ENCODE assay signal across 3 cellular contexts in the genomic region with DNA sequence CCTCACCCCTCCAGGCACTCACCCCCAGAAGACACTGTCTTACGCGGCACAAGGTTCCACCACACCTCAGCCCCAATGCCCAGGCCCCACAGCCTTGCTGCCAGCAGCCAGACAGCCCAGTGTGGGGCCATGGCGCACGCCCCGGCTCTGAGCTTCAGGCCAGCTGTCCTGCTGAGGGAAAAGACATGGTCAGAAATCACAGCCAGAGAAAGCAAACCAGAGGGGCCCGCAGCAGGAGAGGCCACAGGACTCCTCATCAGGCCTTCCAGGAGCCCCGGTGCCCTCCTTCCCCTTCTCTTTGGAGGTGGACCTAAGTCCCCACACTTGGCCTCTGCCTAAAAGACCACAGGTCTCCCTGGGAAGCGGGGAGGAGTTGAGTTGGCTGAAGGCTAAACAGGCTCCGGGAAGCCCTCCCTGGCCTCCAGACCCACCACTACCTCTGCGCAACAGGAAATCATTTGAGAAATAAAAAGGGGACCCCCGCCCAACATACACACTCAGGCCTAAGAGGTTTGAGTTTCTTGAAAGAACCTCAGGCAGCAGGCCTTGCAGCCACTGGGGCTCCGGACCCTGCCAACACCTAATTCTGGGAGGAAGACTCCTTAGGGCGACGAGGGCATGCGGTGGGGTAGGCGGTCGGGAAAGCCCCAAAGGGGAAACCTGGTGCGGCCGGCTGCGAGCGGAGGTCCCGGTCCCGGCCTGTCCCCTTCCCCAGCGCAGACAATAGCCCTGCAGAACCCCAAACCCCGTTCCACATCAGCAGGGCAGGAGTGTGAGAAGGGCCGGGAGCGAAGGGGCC.
TF ChIP-seq lines count a peak whose summit lies in the region.

No MANE protein-coding gene starts in this region.

TF ChIP-seq in Ishikawa, 13 proteins besides CTCF, POLR2A, EP300 and RAD21:
- TF ChIP-seq, protein P1, sequence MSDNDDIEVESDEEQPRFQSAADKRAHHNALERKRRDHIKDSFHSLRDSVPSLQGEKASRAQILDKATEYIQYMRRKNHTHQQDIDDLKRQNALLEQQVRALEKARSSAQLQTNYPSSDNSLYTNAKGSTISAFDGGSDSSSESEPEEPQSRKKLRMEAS (IDR thresholded peaks at IDR 0.05): peak; percentile 11; the same call in 1 of the 2 replicates
- no peak; the same call in 1 of the 2 replicates for TF ChIP-seq ZBTB7A (IDR thresholded peaks at IDR 0.05; ENCODE audit: low read depth)
TF ChIP-seq in Ishikawa: peak in this region for 1.

TF ChIP-seq in GM12878, 131 proteins besides CTCF, POLR2A, EP300 and RAD21 (continues in another document):
- TF ChIP-seq MYB (IDR thresholded peaks at IDR 0.05; ENCODE audit: borderline replicate concordance, low read depth, low read length): no peak
- peak; percentile 77 for TF ChIP-seq RUNX3 (IDR thresholded peaks at IDR 0.05; ENCODE audit: low read length)
- 0 out of 2 replicates have a peak, but pooled peaks have one; percentile 68 for TF ChIP-seq IKZF1 (conservative IDR thresholded peaks at IDR 0.05)
- TF ChIP-seq, protein P2, sequence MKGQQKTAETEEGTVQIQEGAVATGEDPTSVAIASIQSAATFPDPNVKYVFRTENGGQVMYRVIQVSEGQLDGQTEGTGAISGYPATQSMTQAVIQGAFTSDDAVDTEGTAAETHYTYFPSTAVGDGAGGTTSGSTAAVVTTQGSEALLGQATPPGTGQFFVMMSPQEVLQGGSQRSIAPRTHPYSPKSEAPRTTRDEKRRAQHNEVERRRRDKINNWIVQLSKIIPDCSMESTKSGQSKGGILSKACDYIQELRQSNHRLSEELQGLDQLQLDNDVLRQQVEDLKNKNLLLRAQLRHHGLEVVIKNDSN (IDR thresholded peaks at IDR 0.05; ENCODE audit: borderline replicate concordance, extremely low read length, insufficient read depth, low read depth, low read length): no peak
- no peak for TF ChIP-seq HDAC6 (IDR thresholded peaks at IDR 0.05; ENCODE audit: unreplicated experiment)
- TF ChIP-seq, protein P3, sequence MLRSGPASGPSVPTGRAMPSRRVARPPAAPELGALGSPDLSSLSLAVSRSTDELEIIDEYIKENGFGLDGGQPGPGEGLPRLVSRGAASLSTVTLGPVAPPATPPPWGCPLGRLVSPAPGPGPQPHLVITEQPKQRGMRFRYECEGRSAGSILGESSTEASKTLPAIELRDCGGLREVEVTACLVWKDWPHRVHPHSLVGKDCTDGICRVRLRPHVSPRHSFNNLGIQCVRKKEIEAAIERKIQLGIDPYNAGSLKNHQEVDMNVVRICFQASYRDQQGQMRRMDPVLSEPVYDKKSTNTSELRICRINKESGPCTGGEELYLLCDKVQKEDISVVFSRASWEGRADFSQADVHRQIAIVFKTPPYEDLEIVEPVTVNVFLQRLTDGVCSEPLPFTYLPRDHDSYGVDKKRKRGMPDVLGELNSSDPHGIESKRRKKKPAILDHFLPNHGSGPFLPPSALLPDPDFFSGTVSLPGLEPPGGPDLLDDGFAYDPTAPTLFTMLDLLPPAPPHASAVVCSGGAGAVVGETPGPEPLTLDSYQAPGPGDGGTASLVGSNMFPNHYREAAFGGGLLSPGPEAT (IDR thresholded peaks at IDR 0.05; ENCODE audit: low read depth): peak; percentile 51; the same call in 1 of the 2 replicates
- no peak for TF ChIP-seq CBFB (IDR thresholded peaks at IDR 0.05; ENCODE audit: low read depth)
- no peak for TF ChIP-seq ZNF384 (IDR thresholded peaks at IDR 0.05; ENCODE audit: borderline replicate concordance, low read depth, low read length)
- peak; percentile 18; the same call in 1 of the 2 replicates for TF ChIP-seq MTA2 (IDR thresholded peaks at IDR 0.05; ENCODE audit: low read depth)
- TF ChIP-seq, protein P4, sequence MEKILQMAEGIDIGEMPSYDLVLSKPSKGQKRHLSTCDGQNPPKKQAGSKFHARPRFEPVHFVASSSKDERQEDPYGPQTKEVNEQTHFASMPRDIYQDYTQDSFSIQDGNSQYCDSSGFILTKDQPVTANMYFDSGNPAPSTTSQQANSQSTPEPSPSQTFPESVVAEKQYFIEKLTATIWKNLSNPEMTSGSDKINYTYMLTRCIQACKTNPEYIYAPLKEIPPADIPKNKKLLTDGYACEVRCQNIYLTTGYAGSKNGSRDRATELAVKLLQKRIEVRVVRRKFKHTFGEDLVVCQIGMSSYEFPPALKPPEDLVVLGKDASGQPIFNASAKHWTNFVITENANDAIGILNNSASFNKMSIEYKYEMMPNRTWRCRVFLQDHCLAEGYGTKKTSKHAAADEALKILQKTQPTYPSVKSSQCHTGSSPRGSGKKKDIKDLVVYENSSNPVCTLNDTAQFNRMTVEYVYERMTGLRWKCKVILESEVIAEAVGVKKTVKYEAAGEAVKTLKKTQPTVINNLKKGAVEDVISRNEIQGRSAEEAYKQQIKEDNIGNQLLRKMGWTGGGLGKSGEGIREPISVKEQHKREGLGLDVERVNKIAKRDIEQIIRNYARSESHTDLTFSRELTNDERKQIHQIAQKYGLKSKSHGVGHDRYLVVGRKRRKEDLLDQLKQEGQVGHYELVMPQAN (conservative IDR thresholded peaks at IDR 0.05): peak; percentile 53
- TF ChIP-seq YY1 (IDR thresholded peaks at IDR 0.05; ENCODE audit: low read depth, low read length): no peak
- no peak for TF ChIP-seq NR2C1 (IDR thresholded peaks at IDR 0.05)
- no peak for TF ChIP-seq ZSCAN29 (IDR thresholded peaks at IDR 0.05)
- TF ChIP-seq, protein P5, sequence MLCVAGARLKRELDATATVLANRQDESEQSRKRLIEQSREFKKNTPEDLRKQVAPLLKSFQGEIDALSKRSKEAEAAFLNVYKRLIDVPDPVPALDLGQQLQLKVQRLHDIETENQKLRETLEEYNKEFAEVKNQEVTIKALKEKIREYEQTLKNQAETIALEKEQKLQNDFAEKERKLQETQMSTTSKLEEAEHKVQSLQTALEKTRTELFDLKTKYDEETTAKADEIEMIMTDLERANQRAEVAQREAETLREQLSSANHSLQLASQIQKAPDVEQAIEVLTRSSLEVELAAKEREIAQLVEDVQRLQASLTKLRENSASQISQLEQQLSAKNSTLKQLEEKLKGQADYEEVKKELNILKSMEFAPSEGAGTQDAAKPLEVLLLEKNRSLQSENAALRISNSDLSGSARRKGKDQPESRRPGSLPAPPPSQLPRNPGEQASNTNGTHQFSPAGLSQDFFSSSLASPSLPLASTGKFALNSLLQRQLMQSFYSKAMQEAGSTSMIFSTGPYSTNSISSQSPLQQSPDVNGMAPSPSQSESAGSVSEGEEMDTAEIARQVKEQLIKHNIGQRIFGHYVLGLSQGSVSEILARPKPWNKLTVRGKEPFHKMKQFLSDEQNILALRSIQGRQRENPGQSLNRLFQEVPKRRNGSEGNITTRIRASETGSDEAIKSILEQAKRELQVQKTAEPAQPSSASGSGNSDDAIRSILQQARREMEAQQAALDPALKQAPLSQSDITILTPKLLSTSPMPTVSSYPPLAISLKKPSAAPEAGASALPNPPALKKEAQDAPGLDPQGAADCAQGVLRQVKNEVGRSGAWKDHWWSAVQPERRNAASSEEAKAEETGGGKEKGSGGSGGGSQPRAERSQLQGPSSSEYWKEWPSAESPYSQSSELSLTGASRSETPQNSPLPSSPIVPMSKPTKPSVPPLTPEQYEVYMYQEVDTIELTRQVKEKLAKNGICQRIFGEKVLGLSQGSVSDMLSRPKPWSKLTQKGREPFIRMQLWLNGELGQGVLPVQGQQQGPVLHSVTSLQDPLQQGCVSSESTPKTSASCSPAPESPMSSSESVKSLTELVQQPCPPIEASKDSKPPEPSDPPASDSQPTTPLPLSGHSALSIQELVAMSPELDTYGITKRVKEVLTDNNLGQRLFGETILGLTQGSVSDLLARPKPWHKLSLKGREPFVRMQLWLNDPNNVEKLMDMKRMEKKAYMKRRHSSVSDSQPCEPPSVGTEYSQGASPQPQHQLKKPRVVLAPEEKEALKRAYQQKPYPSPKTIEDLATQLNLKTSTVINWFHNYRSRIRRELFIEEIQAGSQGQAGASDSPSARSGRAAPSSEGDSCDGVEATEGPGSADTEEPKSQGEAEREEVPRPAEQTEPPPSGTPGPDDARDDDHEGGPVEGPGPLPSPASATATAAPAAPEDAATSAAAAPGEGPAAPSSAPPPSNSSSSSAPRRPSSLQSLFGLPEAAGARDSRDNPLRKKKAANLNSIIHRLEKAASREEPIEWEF (IDR thresholded peaks at IDR 0.05; ENCODE audit: insufficient replicate concordance, low read depth, low read length): no peak
- peak; percentile 18; the same call in 1 of the 2 replicates for TF ChIP-seq EED (IDR thresholded peaks at IDR 0.05; ENCODE audit: low read depth)
- no peak; the same call in 1 of the 2 replicates for TF ChIP-seq NFIC (IDR thresholded peaks at IDR 0.05; ENCODE audit: low read depth, low read length)

TF ChIP-seq in liver, 16 proteins besides CTCF, POLR2A, EP300 and RAD21:
- TF ChIP-seq YY1 (IDR thresholded peaks at IDR 0.05): no peak
- TF ChIP-seq NR2F2 (IDR thresholded peaks at IDR 0.05): no peak
- TF ChIP-seq JUND (IDR thresholded peaks at IDR 0.05): no peak
- TF ChIP-seq HNF4G (IDR thresholded peaks at IDR 0.05): no peak
- TF ChIP-seq, protein P6, sequence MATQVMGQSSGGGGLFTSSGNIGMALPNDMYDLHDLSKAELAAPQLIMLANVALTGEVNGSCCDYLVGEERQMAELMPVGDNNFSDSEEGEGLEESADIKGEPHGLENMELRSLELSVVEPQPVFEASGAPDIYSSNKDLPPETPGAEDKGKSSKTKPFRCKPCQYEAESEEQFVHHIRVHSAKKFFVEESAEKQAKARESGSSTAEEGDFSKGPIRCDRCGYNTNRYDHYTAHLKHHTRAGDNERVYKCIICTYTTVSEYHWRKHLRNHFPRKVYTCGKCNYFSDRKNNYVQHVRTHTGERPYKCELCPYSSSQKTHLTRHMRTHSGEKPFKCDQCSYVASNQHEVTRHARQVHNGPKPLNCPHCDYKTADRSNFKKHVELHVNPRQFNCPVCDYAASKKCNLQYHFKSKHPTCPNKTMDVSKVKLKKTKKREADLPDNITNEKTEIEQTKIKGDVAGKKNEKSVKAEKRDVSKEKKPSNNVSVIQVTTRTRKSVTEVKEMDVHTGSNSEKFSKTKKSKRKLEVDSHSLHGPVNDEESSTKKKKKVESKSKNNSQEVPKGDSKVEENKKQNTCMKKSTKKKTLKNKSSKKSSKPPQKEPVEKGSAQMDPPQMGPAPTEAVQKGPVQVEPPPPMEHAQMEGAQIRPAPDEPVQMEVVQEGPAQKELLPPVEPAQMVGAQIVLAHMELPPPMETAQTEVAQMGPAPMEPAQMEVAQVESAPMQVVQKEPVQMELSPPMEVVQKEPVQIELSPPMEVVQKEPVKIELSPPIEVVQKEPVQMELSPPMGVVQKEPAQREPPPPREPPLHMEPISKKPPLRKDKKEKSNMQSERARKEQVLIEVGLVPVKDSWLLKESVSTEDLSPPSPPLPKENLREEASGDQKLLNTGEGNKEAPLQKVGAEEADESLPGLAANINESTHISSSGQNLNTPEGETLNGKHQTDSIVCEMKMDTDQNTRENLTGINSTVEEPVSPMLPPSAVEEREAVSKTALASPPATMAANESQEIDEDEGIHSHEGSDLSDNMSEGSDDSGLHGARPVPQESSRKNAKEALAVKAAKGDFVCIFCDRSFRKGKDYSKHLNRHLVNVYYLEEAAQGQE (IDR thresholded peaks at IDR 0.05): no peak
- TF ChIP-seq SP1 (IDR thresholded peaks at IDR 0.05): no peak
- TF ChIP-seq GABPA (IDR thresholded peaks at IDR 0.05 in 1 of 2, conservative IDR thresholded peaks at IDR 0.05 in 1 of 2): no peak
- no peak for TF ChIP-seq HNF4A (conservative IDR thresholded peaks at IDR 0.05)
- TF ChIP-seq, protein P1 (IDR thresholded peaks at IDR 0.05): no peak
- TF ChIP-seq RXRA (IDR thresholded peaks at IDR 0.05): no peak
- TF ChIP-seq FOXA2 (IDR thresholded peaks at IDR 0.05): no peak
